27 cellular contexts compared by ENCODE assay signal in genomic region chr18:66107546-66107945, GRCh38.
"Had no signal": no experiment of that assay in that cellular context is flagged by ENCODE, and none has a peak within 500 bp of the region (broad histone marks: within the 10 kb centered on the region; RNA-seq: fewer than 3 reads in every experiment).

No MANE protein-coding gene starts in this region.

- H3K27ac ChIP-seq: epithelial cell of prostate, gastrocnemius medialis, lower lobe of right lung, ovary, psoas muscle, skin epidermis, spleen, testis, tibial artery had no signal

- H3K27ac Mint-ChIP-seq: dendritic cell treated with granulocyte-macrophage colony-stimulating factor and Interleukin-4, amounts not matched to agents 40 ng/mL and 50 ng/mL, for 4 days; endodermal cell; naive thymus-derived CD8-positive, alpha-beta T cell; stimulated activated memory B cell treated with anti-CD40 and anti-IgM and Interleukin-4, amounts not matched to agents 10 μg/mL and 1 μg/mL and 100 μg/mL, for 72 hours; type B pancreatic cell had no signal

- H3K9me3 ChIP-seq: gastrocnemius medialis, lower lobe of right lung, ovary, psoas muscle, testis, tibial artery had no signal

- H3K4me3 Mint-ChIP-seq: dendritic cell treated with granulocyte-macrophage colony-stimulating factor and Interleukin-4, amounts not matched to agents 40 ng/mL and 50 ng/mL, for 4 days; endodermal cell; naive thymus-derived CD8-positive, alpha-beta T cell; nephron progenitor cell; stimulated activated memory B cell treated with anti-CD40 and anti-IgM and Interleukin-4, amounts not matched to agents 10 μg/mL and 1 μg/mL and 100 μg/mL, for 72 hours; type B pancreatic cell had no signal

- H3K36me3 ChIP-seq: gastrocnemius medialis, lower lobe of right lung, ovary, spleen, tibial artery had no signal

- H3K4me3 ChIP-seq: gastrocnemius medialis, lower lobe of right lung, ovary, psoas muscle, skin epidermis, spleen, testis, tibial artery had no signal

- H3K9me3 Mint-ChIP-seq: endodermal cell, type B pancreatic cell had no signal

- ATAC-seq: esophagus mucosa; gastrocnemius medialis; left ventricle myocardium superior; lower lobe of right lung; naive thymus-derived CD8-positive, alpha-beta T cell; psoas muscle; right cardiac atrium; stimulated activated memory B cell treated with anti-CD40 and anti-IgM and Interleukin-4, amounts not matched to agents 10 μg/mL and 1 μg/mL and 100 μg/mL, for 72 hours; stimulated activated naive CD8-positive, alpha-beta T cell treated with anti-CD3 and anti-CD28 coated beads, Interleukin-15, Interleukin-2, amounts not matched to agents 100 U/mL and 50 U/mL, for 24 hours had no signal

- DNase-seq: effector CD8-positive, alpha-beta T cell; endodermal cell; foreskin fibroblast; gastrocnemius medialis; head of caudate nucleus; left ventricle myocardium superior; lower lobe of right lung; naive thymus-derived CD8-positive, alpha-beta T cell; nephron progenitor cell; occipital lobe; ovary; posterior cingulate gyrus; psoas muscle; right cardiac atrium; spleen; stimulated activated CD4-positive, alpha-beta T cell treated with anti-CD3 and anti-CD28 coated beads, Interleukin-4, amount 100 ng/mL, for 4 hours; stimulated activated naive CD8-positive, alpha-beta T cell treated with anti-CD3 and anti-CD28 coated beads, Interleukin-15, Interleukin-2, amounts not matched to agents 100 U/mL and 50 U/mL, for 24 hours; substantia nigra; testis; tibial artery had no signal

- FAIRE-seq: keratinocyte had no signal

- H3K4me1 Mint-ChIP-seq: naive thymus-derived CD8-positive, alpha-beta T cell; stimulated activated memory B cell treated with anti-CD40 and anti-IgM and Interleukin-4, amounts not matched to agents 10 μg/mL and 1 μg/mL and 100 μg/mL, for 72 hours had no signal

- H3K36me3 Mint-ChIP-seq: naive thymus-derived CD8-positive, alpha-beta T cell; stimulated activated memory B cell treated with anti-CD40 and anti-IgM and Interleukin-4, amounts not matched to agents 10 μg/mL and 1 μg/mL and 100 μg/mL, for 72 hours; type B pancreatic cell had no signal

- H3K27me3 Mint-ChIP-seq: dendritic cell treated with granulocyte-macrophage colony-stimulating factor and Interleukin-4, amounts not matched to agents 40 ng/mL and 50 ng/mL, for 4 days; naive thymus-derived CD8-positive, alpha-beta T cell; stimulated activated memory B cell treated with anti-CD40 and anti-IgM and Interleukin-4, amounts not matched to agents 10 μg/mL and 1 μg/mL and 100 μg/mL, for 72 hours; type B pancreatic cell had no signal

- H3K27me3 ChIP-seq: gastrocnemius medialis, ovary, spleen, testis, tibial artery had no signal

- H3K4me1 ChIP-seq: gastrocnemius medialis, lower lobe of right lung, psoas muscle, spleen, testis, tibial artery had no signal
